In genomic region chr20:10910535-10911239, GRCh38 we compare ENCODE assay signal across 13 cellular contexts.
DNase-seq lines count a peak whose midpoint lies in the region; ATAC-seq and TF ChIP-seq lines count a peak whose summit lies in the region.
"Had no signal": no experiment of that assay in that cellular context is flagged by ENCODE, and none has a peak within 500 bp of the region (broad histone marks: within the 10 kb centered on the region; RNA-seq: fewer than 3 reads in every experiment).

No MANE protein-coding gene starts in this region.

- H3K23ac ChIP-seq in mesenchymal stem cell (ENCODE audit: low read length in 2 of 2), result no peak overlapping the region

- H3K4ac ChIP-seq in mesenchymal stem cell (ENCODE audit: low read depth in 1 of 2, low read length in 2 of 2), result no peak overlapping the region

- H3K9me3 ChIP-seq in adipocyte (ENCODE audit: control insufficient read depth, low read length) (no peaks in the 10 kb centered on the region), fibroblast of lung (ENCODE audit: control insufficient read depth, insufficient read depth, low read depth, low read length) (no peaks in the 10 kb centered on the region), mesenchymal stem cell (ENCODE audit: control insufficient read depth, low read length) (no peaks in the 10 kb centered on the region), testis (no peaks in the 10 kb centered on the region), right lobe of liver (no peaks in the 10 kb centered on the region)

- DNase-seq in adipocyte (ENCODE audit: low read depth) (no peak), fibroblast of lung (ENCODE audit: low read depth in 2 of 2) (peak; percentile 54 to 55), mesenchymal stem cell (no peak), testis (no peak), C1 segment of cervical spinal cord (lab: John Stamatoyannopoulos, UW) (no peak), right lobe of liver (no peak), NCI-H748 (lab: John Stamatoyannopoulos, UW; ENCODE audit: unreplicated experiment) (no peak), dedifferentiated amniotic fluid mesenchymal stem cell (ENCODE audit: extremely low spot score) (no peak)
- DNase-seq: activated CD8-positive, alpha-beta T cell treated with anti-CD3 and anti-CD28 coated beads for 36 hours; DMS153; NCI-H1105 treated with DMSO at 0.1 percent for 48 hours; PC-3 had no signal

- no peak overlapping the region for H2BK15ac ChIP-seq in mesenchymal stem cell (ENCODE audit: low read depth, poor library complexity, severe bottlenecking)

- no peak overlapping the region for H3K18ac ChIP-seq in mesenchymal stem cell (ENCODE audit: low read depth in 1 of 2, low read length in 2 of 2)

- H3K36me3 ChIP-seq in adipocyte (ENCODE audit: control insufficient read depth, insufficient read depth, low read length, severe bottlenecking), result no peaks in the 10 kb centered on the region
- H3K36me3 ChIP-seq in fibroblast of lung (ENCODE audit: control insufficient read depth, insufficient read depth, low read length), result no peaks in the 10 kb centered on the region
- no peaks in the 10 kb centered on the region for H3K36me3 ChIP-seq in mesenchymal stem cell (ENCODE audit: control insufficient read depth in 1 of 2, insufficient read depth in 2 of 2, low read depth in 1 of 2, low read length in 2 of 2)
- H3K36me3 ChIP-seq in testis (ENCODE audit: low read depth, missing control alignments), result no peaks in the 10 kb centered on the region
- H3K36me3 ChIP-seq in right lobe of liver, result no peaks in the 10 kb centered on the region

- no peak overlapping the region for H2BK120ac ChIP-seq in mesenchymal stem cell (ENCODE audit: low read depth, low read length)

- ATAC-seq in right lobe of liver, result no peak
- ATAC-seq: activated CD8-positive, alpha-beta T cell treated with anti-CD3 and anti-CD28 coated beads for 36 hours; K562; PC-3 had no signal

- no peak overlapping the region for H2BK5ac ChIP-seq in mesenchymal stem cell (ENCODE audit: low read depth, low read length, poor library complexity, severe bottlenecking)

- no peak overlapping the region for H2BK12ac ChIP-seq in mesenchymal stem cell (ENCODE audit: low read length in 2 of 2)

- intact Hi-C loops in testis (cut with DNase I; ENCODE audit: low total_unique reads) (no loop called here), right lobe of liver (cut with DNase I) (no loop called here)

- no peaks in the 10 kb centered on the region for H3K79me2 ChIP-seq in fibroblast of lung (ENCODE audit: control insufficient read depth, insufficient read depth, low read length)

- no peak overlapping the region for H3K9ac ChIP-seq in adipocyte (ENCODE audit: low read length)
- no peak overlapping the region for H3K9ac ChIP-seq in fibroblast of lung (ENCODE audit: insufficient read depth, low read length)
- peak overlapping the region; percentile 48 for H3K9ac ChIP-seq in mesenchymal stem cell (ENCODE audit: low read length)

- no peaks in the 10 kb centered on the region for H3K79me1 ChIP-seq in mesenchymal stem cell (replicated peaks; ENCODE audit: low read length, poor library complexity, severe bottlenecking)

- no peak overlapping the region for H4K8ac ChIP-seq in mesenchymal stem cell (ENCODE audit: low read length)

- no peak for TF ChIP-seq POLR2A in testis (IDR thresholded peaks at IDR 0.05)
- no peak for TF ChIP-seq POLR2A in right lobe of liver (IDR thresholded peaks at IDR 0.05)

- WGBS in mesenchymal stem cell, result 77% methylated on average over 10 of the region's 12 CpGs
- 22 to 42% methylated on average over 12 of the region's 12 CpGs for WGBS in testis, 2 donors
- WGBS in right lobe of liver (ENCODE audit: insufficient coverage, low coverage, low lambda C conversion rate, missing lambda C conversion rate), result 60% methylated on average over 12 of the region's 12 CpGs

- H3K14ac ChIP-seq in mesenchymal stem cell (ENCODE audit: low read length in 2 of 2), result no peak overlapping the region

- H2AFZ ChIP-seq in fibroblast of lung (ENCODE audit: low read length), result peak overlapping the region; percentile 21
- H2AFZ ChIP-seq in mesenchymal stem cell (ENCODE audit: low read depth, low read length), result no peak overlapping the region

- TF ChIP-seq CTCF in fibroblast of lung (conservative IDR thresholded peaks at IDR 0.05 in 1 of 2, IDR thresholded peaks at IDR 0.05 in 1 of 2; ENCODE audit: low read depth in 1 of 2, low read length in 2 of 2) (peak in 1 of 2 donors; percentile 37), testis (IDR thresholded peaks at IDR 0.05) (no peak), right lobe of liver (IDR thresholded peaks at IDR 0.05) (no peak)

- H3K27ac ChIP-seq in fibroblast of lung (ENCODE audit: insufficient read depth, low read length), result no peak overlapping the region
- H3K27ac ChIP-seq in mesenchymal stem cell (ENCODE audit: low read length, poor library complexity, severe bottlenecking), result no peak overlapping the region
- peak overlapping the region; percentile 27 to 60 for H3K27ac ChIP-seq in testis
- no peak overlapping the region for H3K27ac ChIP-seq in right lobe of liver

- H3K4me3 ChIP-seq in adipocyte (ENCODE audit: low read length), result peak overlapping the region; percentile 26
- H3K4me3 ChIP-seq in fibroblast of lung (replicated peaks in 1 of 4; ENCODE audit: control extremely low read depth in 1 of 4, insufficient read depth in 1 of 4, low read depth in 3 of 4, low read length in 4 of 4), result no peak overlapping the region
- H3K4me3 ChIP-seq in mesenchymal stem cell (ENCODE audit: insufficient read depth in 1 of 2, low read depth in 1 of 2, low read length in 2 of 2), result no peak overlapping the region
- no peak overlapping the region for H3K4me3 ChIP-seq in testis
- H3K4me3 ChIP-seq in right lobe of liver, result no peak overlapping the region
- H3K4me3 ChIP-seq: K562 had no signal

- H3K4me2 ChIP-seq in fibroblast of lung (ENCODE audit: extremely low read depth, insufficient read depth, low read length), result no peak overlapping the region
- no peak overlapping the region for H3K4me2 ChIP-seq in mesenchymal stem cell (ENCODE audit: low read length, poor library complexity, severe bottlenecking)

- H3K4me1 ChIP-seq in adipocyte (ENCODE audit: control insufficient read depth, insufficient read depth, low read length) (peaks cover 9% of the 10 kb centered on the region), fibroblast of lung (ENCODE audit: control insufficient read depth, extremely low read depth, insufficient read depth, low read length) (no peaks in the 10 kb centered on the region), mesenchymal stem cell (ENCODE audit: control insufficient read depth, insufficient read depth, low read depth, low read length) (no peaks in the 10 kb centered on the region), testis (no peaks in the 10 kb centered on the region), right lobe of liver (no peaks in the 10 kb centered on the region)

- H3K27me3 ChIP-seq in adipocyte (replicated peaks; ENCODE audit: control insufficient read depth, insufficient read depth, low read length) (no peaks in the 10 kb centered on the region), fibroblast of lung (ENCODE audit: control insufficient read depth, insufficient read depth, low read length) (no peaks in the 10 kb centered on the region), mesenchymal stem cell (ENCODE audit: control insufficient read depth in 1 of 2, insufficient read depth in 1 of 2, low read length in 2 of 2) (no peaks in the 10 kb centered on the region), testis (no peaks in the 10 kb centered on the region), right lobe of liver (no peaks in the 10 kb centered on the region)

- no peak overlapping the region for H2AK5ac ChIP-seq in mesenchymal stem cell (ENCODE audit: low read length, severe bottlenecking)

- no peaks in the 10 kb centered on the region for H4K20me1 ChIP-seq in fibroblast of lung (ENCODE audit: control insufficient read depth, extremely low read depth, insufficient read depth, low read length)

- H4K91ac ChIP-seq in mesenchymal stem cell (ENCODE audit: low read length), result no peak overlapping the region

Comparison
In these comparisons a context has a peak if more than half of its experiments do, and no peak if none do; other contexts are left out.
1. DNase-seq: peak in fibroblast of lung (2 of 2); none in adipocyte (single experiment), mesenchymal stem cell (single experiment), testis (single experiment), C1 segment of cervical spinal cord (0 of 14), right lobe of liver (0 of 3), NCI-H748 (single experiment) and dedifferentiated amniotic fluid mesenchymal stem cell (single experiment).
2. H3K27ac ChIP-seq: peak in testis (2 of 2); none in fibroblast of lung (single experiment), mesenchymal stem cell (single experiment) and right lobe of liver (0 of 3).